In genomic region chr13:47945738-47946137, GRCh38 we compare ENCODE assay signal across 19 cellular contexts. TPM values are rescaled to one million over a fixed set of nuclear protein-coding genes. Genes with fewer than 3 reads are reported as not detected.
DNase-seq lines count a peak whose midpoint lies in the region; ATAC-seq, FAIRE-seq and TF ChIP-seq lines count a peak whose summit lies in the region.
"Had no signal": no experiment of that assay in that cellular context is flagged by ENCODE, and none has a peak within 500 bp of the region (broad histone marks: within the 10 kb centered on the region; RNA-seq: fewer than 3 reads in every experiment).

No MANE protein-coding gene starts in this region.

- H3K4me1 Mint-ChIP-seq in natural killer cell = peaks cover 0 to 14% of the 10 kb centered on the region in 2 donors
- H3K4me1 Mint-ChIP-seq: activated CD4-positive, alpha-beta T cell treated with anti-CD3 and anti-CD28 coated beads, Interleukin-2, amount 10 ng/mL, durations not matched to agents 7 days and 5 days; naive B cell had no signal

- H3K27ac Mint-ChIP-seq in natural killer cell = no peak overlapping the region
- H3K27ac Mint-ChIP-seq: activated CD4-positive, alpha-beta T cell treated with anti-CD3 and anti-CD28 coated beads, Interleukin-2, amount 10 ng/mL, durations not matched to agents 7 days and 5 days; CD4-positive, alpha-beta memory T cell had no signal

- intact Hi-C loops in natural killer cell (cut with micrococcal nuclease) (no loop called here), pancreas (cut with DNase I) (no loop called here)

- ATAC-seq in omental fat pad (ENCODE audit: low FRiP score) (peak; percentile 90), natural killer cell (no peak), pancreas (no peak)

- no peaks in the 10 kb centered on the region for H3K9me3 ChIP-seq in pancreas

- H3K4me3 Mint-ChIP-seq in natural killer cell = no peak overlapping the region
- H3K4me3 Mint-ChIP-seq: activated CD4-positive, alpha-beta T cell treated with anti-CD3 and anti-CD28 coated beads, Interleukin-2, amount 10 ng/mL, durations not matched to agents 7 days and 5 days; CD4-positive, alpha-beta memory T cell; naive B cell had no signal

- no peak overlapping the region for H3K27ac ChIP-seq in pancreas
- H3K27ac ChIP-seq: KMS-11 had no signal

- FAIRE-seq in pancreas (lab: Jason Lieb, UNC) = no peak
- FAIRE-seq: H1 had no signal

- peak; percentile 8 for DNase-seq in DMS53 treated with DMSO at 0.1 percent for 48 hours (lab: John Stamatoyannopoulos, UW; ENCODE audit: unreplicated experiment)
- peak; percentile 54 for DNase-seq in NCI-H460 (ENCODE audit: extremely low read depth, low read depth)
- DNase-seq in fibroblast of gingiva (ENCODE audit: low read depth) = peak; percentile 69
- DNase-seq in omental fat pad (ENCODE audit: low spot score) = no peak
- DNase-seq in natural killer cell = no peak
- DNase-seq in DMS79 treated with DMSO at 0.1 percent for 48 hours (lab: John Stamatoyannopoulos, UW) = no peak
- DNase-seq in medulla oblongata (ENCODE audit: extremely low spot score) = no peak
- no peak for DNase-seq in pancreas
- DNase-seq: activated CD4-positive, alpha-beta T cell treated with anti-CD3 and anti-CD28 coated beads, Interleukin-2, amount 10 ng/mL, durations not matched to agents 7 days and 5 days; aorta; CD4-positive, alpha-beta memory T cell; glutamatergic neuron; naive B cell; NCI-H1694; NCI-H526 treated with DMSO at 0.1 percent for 48 hours; RPMI8226; stimulated activated naive CD4-positive, alpha-beta T cell had no signal

- H3K4me1 ChIP-seq in pancreas = no peaks in the 10 kb centered on the region

- no peak for TF ChIP-seq CTCF in omental fat pad (IDR thresholded peaks at IDR 0.05)
- TF ChIP-seq CTCF in natural killer cell (IDR thresholded peaks at IDR 0.05) = no peak
- TF ChIP-seq CTCF in pancreas (IDR thresholded peaks at IDR 0.05) = no peak

- no peaks in the 10 kb centered on the region for H3K27me3 ChIP-seq in pancreas

- H3K36me3 ChIP-seq in pancreas = peaks cover 0 to 24% (median 0%) of the 10 kb centered on the region in 3 donors

- 97 to 98% methylated on average over 2 of the region's 2 CpGs for WGBS in pancreas, 2 donors

- no peaks in the 10 kb centered on the region for H3K27me3 Mint-ChIP-seq in natural killer cell (ENCODE audit: low read depth in 2 of 2)
- H3K27me3 Mint-ChIP-seq: activated CD4-positive, alpha-beta T cell treated with anti-CD3 and anti-CD28 coated beads, Interleukin-2, amount 10 ng/mL, durations not matched to agents 7 days and 5 days; CD4-positive, alpha-beta memory T cell; naive B cell had no signal

- peaks cover 18% of the 10 kb centered on the region for H3K36me3 Mint-ChIP-seq in natural killer cell

- H3K4me3 ChIP-seq in pancreas = no peak overlapping the region

- H3K9me3 Mint-ChIP-seq in natural killer cell = no peaks in the 10 kb centered on the region
- H3K9me3 Mint-ChIP-seq: activated CD4-positive, alpha-beta T cell treated with anti-CD3 and anti-CD28 coated beads, Interleukin-2, amount 10 ng/mL, durations not matched to agents 7 days and 5 days; CD4-positive, alpha-beta memory T cell; naive B cell had no signal

RNA-seq across cellular contexts. Expression of gene SUCLA2, which starts 55.3 kb away (rescaled TPM):
- total RNA-seq in NCI-H460 (2014; rRNA removed; shearing (Covaris generic)) = 42.6 and 51.2 TPM in 2 replicates
- 43.2 and 46.8 TPM in 2 replicates for polyA plus RNA-seq in NCI-H460 (2014; cell fraction: nucleus; rRNA removed)
- total RNA-seq in omental fat pad (10 to 100 TPM; 37.2 to 91.6 (median 68.7) TPM), natural killer cell (10 to 100 TPM; 28.4 to 34.3 (median 31.0) TPM), pancreas (10 to 100 TPM in 5 of 6 donors, 1 to 10 TPM in 1; 9.8 to 20.7 (median 14.4) TPM)
- polyA plus RNA-seq in pancreas = 10 to 100 TPM; 10.5 to 20.6 TPM

Comparison
In these comparisons a context has a peak if more than half of its experiments do, and no peak if none do; other contexts are left out.
1. DNase-seq: peak in DMS53 treated with DMSO at 0.1 percent for 48 hours (single experiment), NCI-H460 (single experiment) and fibroblast of gingiva (single experiment); none in omental fat pad (single experiment), natural killer cell (single experiment), DMS79 treated with DMSO at 0.1 percent for 48 hours (single experiment), medulla oblongata (single experiment) and pancreas (0 of 6).